13 cellular contexts compared by ENCODE assay signal in the genomic region with DNA sequence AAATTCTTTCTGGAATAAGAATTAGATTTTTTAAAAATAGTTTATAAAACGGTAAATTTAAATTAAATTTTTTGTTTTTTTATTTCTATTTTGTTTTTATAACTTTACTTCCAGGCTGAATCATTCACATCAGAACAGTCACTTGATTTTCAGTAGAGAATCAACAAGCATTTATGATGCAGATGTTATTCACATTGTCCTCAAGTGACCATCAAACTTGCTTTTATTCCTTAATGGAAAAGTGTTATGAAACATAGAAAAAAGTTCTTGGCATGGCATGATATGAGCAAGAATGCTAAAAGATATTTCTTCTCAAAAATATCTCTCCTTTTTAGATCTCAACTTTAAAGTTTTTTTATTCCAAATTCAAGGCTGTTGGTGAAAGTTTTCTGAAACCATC.
"Had no signal": no experiment of that assay in that cellular context is flagged by ENCODE, and none has a peak within 500 bp of the region (broad histone marks: within the 10 kb centered on the region; RNA-seq: fewer than 3 reads in every experiment).

No MANE protein-coding gene starts in this region.

- H3K9me3 ChIP-seq: colonic mucosa, upper lobe of right lung had no signal

- H3K27me3 Mint-ChIP-seq: activated T-helper 17 cell treated with anti-CD3 and anti-CD28 coated beads, Interleukin-2, amount 50 U/mL, for 72 hours; memory B cell; stimulated activated memory B cell treated with anti-CD40 and anti-IgM and Interleukin-4, amounts not matched to agents 10 μg/mL and 1 μg/mL and 100 μg/mL, for 72 hours had no signal

- H3K4me3 Mint-ChIP-seq: activated naive CD4-positive, alpha-beta T cell treated with anti-CD3 and anti-CD28 coated beads for 36 hours; activated T-helper 17 cell treated with anti-CD3 and anti-CD28 coated beads, Interleukin-2, amount 50 U/mL, for 72 hours; memory B cell; stimulated activated memory B cell treated with anti-CD40 and anti-IgM and Interleukin-4, amounts not matched to agents 10 μg/mL and 1 μg/mL and 100 μg/mL, for 72 hours had no signal

- H3K36me3 Mint-ChIP-seq: memory B cell; stimulated activated memory B cell treated with anti-CD40 and anti-IgM and Interleukin-4, amounts not matched to agents 10 μg/mL and 1 μg/mL and 100 μg/mL, for 72 hours had no signal

- H3K27me3 ChIP-seq: colonic mucosa, upper lobe of right lung had no signal

- ATAC-seq: activated T-helper 17 cell treated with anti-CD3 and anti-CD28 coated beads, Interleukin-2, amount 50 U/mL, for 72 hours; left lobe of liver; stimulated activated memory B cell treated with anti-CD40 and anti-IgM and Interleukin-4, amounts not matched to agents 10 μg/mL and 1 μg/mL and 100 μg/mL, for 72 hours; upper lobe of right lung had no signal

- H3K9me3 Mint-ChIP-seq: activated naive CD4-positive, alpha-beta T cell treated with anti-CD3 and anti-CD28 coated beads for 36 hours; activated T-helper 17 cell treated with anti-CD3 and anti-CD28 coated beads, Interleukin-2, amount 50 U/mL, for 72 hours; memory B cell; stimulated activated memory B cell treated with anti-CD40 and anti-IgM and Interleukin-4, amounts not matched to agents 10 μg/mL and 1 μg/mL and 100 μg/mL, for 72 hours had no signal

- H3K27ac Mint-ChIP-seq: activated naive CD4-positive, alpha-beta T cell treated with anti-CD3 and anti-CD28 coated beads for 36 hours; activated T-helper 17 cell treated with anti-CD3 and anti-CD28 coated beads, Interleukin-2, amount 50 U/mL, for 72 hours; memory B cell; stimulated activated memory B cell treated with anti-CD40 and anti-IgM and Interleukin-4, amounts not matched to agents 10 μg/mL and 1 μg/mL and 100 μg/mL, for 72 hours had no signal

- DNase-seq: activated CD4-positive, alpha-beta T cell treated with anti-CD3 and anti-CD28 coated beads for 48 hours; activated naive CD4-positive, alpha-beta T cell treated with anti-CD3 and anti-CD28 coated beads for 36 hours; activated T-cell treated with anti-CD3 and anti-CD28 coated beads for 4 hours; caudate nucleus; colonic mucosa; effector CD4-positive, alpha-beta T cell; stimulated activated CD4-positive, alpha-beta T cell treated with anti-CD3 and anti-CD28 coated beads, Interleukin-1b, Interleukin-23, amount 100 ng/mL, for 48 hours; upper lobe of right lung had no signal

- H3K36me3 ChIP-seq: colonic mucosa, upper lobe of right lung had no signal

- H3K4me1 ChIP-seq: colonic mucosa had no signal

- H3K4me3 ChIP-seq: colonic mucosa, upper lobe of right lung had no signal

- H3K4me1 Mint-ChIP-seq: activated T-helper 17 cell treated with anti-CD3 and anti-CD28 coated beads, Interleukin-2, amount 50 U/mL, for 72 hours had no signal

- H3K27ac ChIP-seq: colonic mucosa, upper lobe of right lung, VCaP had no signal
